Comparison of ENCODE assay signal across 27 cellular contexts in the genomic region with DNA sequence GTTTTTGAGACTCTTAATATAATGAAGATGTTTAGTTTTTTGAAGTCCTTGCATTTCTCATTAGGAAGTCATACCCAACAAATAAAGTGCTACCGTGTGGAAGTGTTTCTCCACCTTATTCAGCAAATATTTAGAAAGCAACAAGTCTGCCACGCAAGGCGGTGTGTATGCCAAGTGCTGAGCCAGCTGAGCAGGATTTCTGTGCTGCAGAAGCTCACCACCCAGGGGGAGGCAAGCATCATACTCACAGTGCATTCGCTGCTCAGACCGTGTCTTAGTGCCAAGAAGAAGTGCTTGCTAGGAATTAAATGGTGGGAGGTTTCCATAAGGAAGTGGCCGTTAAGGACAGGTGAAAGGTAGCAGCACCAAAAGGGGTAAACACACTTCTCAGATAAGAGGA.
"Had no signal": no experiment of that assay in that cellular context is flagged by ENCODE, and none has a peak within 500 bp of the region (broad histone marks: within the 10 kb centered on the region; RNA-seq: fewer than 3 reads in every experiment).

No MANE protein-coding gene starts in this region.

- H3K4me2 ChIP-seq: smooth muscle cell had no signal

- H3K27ac Mint-ChIP-seq: activated CD4-positive, alpha-beta T cell treated with anti-CD3 and anti-CD28 coated beads for 36 hours; activated naive CD8-positive, alpha-beta T cell; dendritic cell treated with granulocyte-macrophage colony-stimulating factor and Interleukin-4, amounts not matched to agents 40 ng/mL and 50 ng/mL, for 4 days; memory B cell; naive thymus-derived CD4-positive, alpha-beta T cell; stimulated activated memory B cell treated with anti-CD40 and anti-IgM and Interleukin-4, amounts not matched to agents 10 μg/mL and 1 μg/mL and 100 μg/mL, for 72 hours had no signal

- H3K27me3 ChIP-seq: esophagus squamous epithelium, ovary, tibial artery had no signal

- H3K36me3 ChIP-seq: esophagus squamous epithelium, ovary had no signal

- H3K4me3 Mint-ChIP-seq: activated CD4-positive, alpha-beta T cell treated with anti-CD3 and anti-CD28 coated beads for 36 hours; activated naive CD8-positive, alpha-beta T cell; central memory CD8-positive, alpha-beta T cell; dendritic cell treated with granulocyte-macrophage colony-stimulating factor and Interleukin-4, amounts not matched to agents 40 ng/mL and 50 ng/mL, for 4 days; memory B cell; naive thymus-derived CD4-positive, alpha-beta T cell; stimulated activated memory B cell treated with anti-CD40 and anti-IgM and Interleukin-4, amounts not matched to agents 10 μg/mL and 1 μg/mL and 100 μg/mL, for 72 hours; stimulated activated naive CD8-positive, alpha-beta T cell treated with anti-CD3 and anti-CD28 coated beads, Interleukin-15, amount 100 ng/mL, for 72 hours had no signal

- H3K36me3 Mint-ChIP-seq: activated naive CD8-positive, alpha-beta T cell had no signal

- H3K4me1 Mint-ChIP-seq: activated CD4-positive, alpha-beta T cell treated with anti-CD3 and anti-CD28 coated beads for 36 hours; central memory CD8-positive, alpha-beta T cell; memory B cell; naive thymus-derived CD4-positive, alpha-beta T cell; stimulated activated memory B cell treated with anti-CD40 and anti-IgM and Interleukin-4, amounts not matched to agents 10 μg/mL and 1 μg/mL and 100 μg/mL, for 72 hours; stimulated activated naive CD8-positive, alpha-beta T cell treated with anti-CD3 and anti-CD28 coated beads, Interleukin-15, amount 100 ng/mL, for 72 hours had no signal

- H3K27me3 Mint-ChIP-seq: dendritic cell treated with granulocyte-macrophage colony-stimulating factor and Interleukin-4, amounts not matched to agents 40 ng/mL and 50 ng/mL, for 4 days; stimulated activated memory B cell treated with anti-CD40 and anti-IgM and Interleukin-4, amounts not matched to agents 10 μg/mL and 1 μg/mL and 100 μg/mL, for 72 hours; stimulated activated naive CD8-positive, alpha-beta T cell treated with anti-CD3 and anti-CD28 coated beads, Interleukin-15, amount 100 ng/mL, for 72 hours had no signal

- H3K4me1 ChIP-seq: esophagus squamous epithelium, psoas muscle, tibial artery had no signal

- H3K9me3 ChIP-seq: ovary, psoas muscle, tibial artery had no signal

- ATAC-seq: activated CD4-positive, alpha-beta T cell treated with anti-CD3 and anti-CD28 coated beads for 36 hours; left ventricle myocardium superior; naive thymus-derived CD4-positive, alpha-beta T cell; psoas muscle; stimulated activated memory B cell treated with anti-CD40 and anti-IgM and Interleukin-4, amounts not matched to agents 10 μg/mL and 1 μg/mL and 100 μg/mL, for 72 hours; stimulated activated naive CD8-positive, alpha-beta T cell treated with anti-CD3 and anti-CD28 coated beads, Interleukin-15, amount 100 ng/mL, for 72 hours had no signal

- H3K4me3 ChIP-seq: esophagus squamous epithelium, ovary, psoas muscle, smooth muscle cell, tibial artery had no signal

- H3K27ac ChIP-seq: epithelial cell of prostate, esophagus squamous epithelium, ovary, psoas muscle, tibial artery had no signal

- DNase-seq: activated CD4-positive, alpha-beta T cell treated with anti-CD3 and anti-CD28 coated beads for 36 hours; activated CD4-positive, alpha-beta T cell treated with anti-CD3 and anti-CD28 coated beads, Interleukin-2, amount 50 U/mL, for 48 hours; activated CD4-positive, CD25-positive, alpha-beta regulatory T cell; activated CD8-positive, alpha-beta memory T cell treated with anti-CD3 and anti-CD28 coated beads for 24 hours; activated effector memory CD4-positive, alpha-beta T cell treated with Interleukin-2 at 50 U/mL for 16 hours; activated naive CD4-positive, alpha-beta T cell treated with Interleukin-2 at 50 U/mL for 16 hours; anterior cingulate cortex; esophagus squamous epithelium; foreskin melanocyte; islet precursor cell; left ventricle myocardium superior; midbrain; naive thymus-derived CD4-positive, alpha-beta T cell; ovary; psoas muscle; stimulated activated CD4-positive, alpha-beta T cell treated with anti-CD3 and anti-CD28 coated beads, Interleukin-1b, Interleukin-23, amount 100 ng/mL, for 48 hours; stimulated activated CD4-positive, alpha-beta T cell treated with anti-CD3 and anti-CD28 coated beads, Interleukin-4, amount 100 ng/mL, for 4 hours; stimulated activated CD8-positive, alpha-beta memory T cell treated with anti-CD3 and anti-CD28 coated beads, Interleukin-4, amount 100 ng/mL, for 48 hours; stimulated activated naive CD8-positive, alpha-beta T cell treated with anti-CD3 and anti-CD28 coated beads, Interleukin-15, amount 100 ng/mL, for 72 hours; tibial artery had no signal
